ENCODE assay signal across 8 cellular contexts in genomic region chrX:151680805-151681204, GRCh38. TPM values are rescaled to one million over a fixed set of nuclear protein-coding genes. Genes with fewer than 3 reads are reported as not detected.
DNase-seq lines count a peak whose midpoint lies in the region; ATAC-seq, FAIRE-seq and TF ChIP-seq lines count a peak whose summit lies in the region.

No MANE protein-coding gene starts in this region.

- H3K27ac ChIP-seq in right lobe of liver = no peak overlapping the region

- H3K4me3 Mint-ChIP-seq in T-helper 2 cell treated with Interferon-gamma antibody and Interleukin-4, amounts not matched to agents 5 μg/mL and 100 μg/mL, for 36 hours = no peak overlapping the region
- no peak overlapping the region for H3K4me3 Mint-ChIP-seq in brain

- ATAC-seq in GM19351 (IDR thresholded peaks at IDR 0.05; ENCODE audit: unreplicated experiment) (peak; percentile 96), right lobe of liver (peak; percentile 79 to 87 (median 84))

- no peak overlapping the region for H3K4me3 ChIP-seq in right lobe of liver

- no peak for TF ChIP-seq POLR2A in right lobe of liver (IDR thresholded peaks at IDR 0.05)

- H3K27me3 ChIP-seq in right lobe of liver = no peaks in the 10 kb centered on the region

- no peak overlapping the region for H3K27ac Mint-ChIP-seq in T-helper 2 cell treated with Interferon-gamma antibody and Interleukin-4, amounts not matched to agents 5 μg/mL and 100 μg/mL, for 36 hours
- H3K27ac Mint-ChIP-seq in brain = no peak overlapping the region

- TF ChIP-seq CTCF in D721Med (IDR thresholded peaks at IDR 0.05; ENCODE audit: insufficient read depth, missing control alignments) (peak; percentile 64), brain (conservative IDR thresholded peaks at IDR 0.05) (peak; percentile 73 to 84), right lobe of liver (IDR thresholded peaks at IDR 0.05) (peak; percentile 54 to 65 (median 60))

- H3K27me3 Mint-ChIP-seq in T-helper 2 cell treated with Interferon-gamma antibody and Interleukin-4, amounts not matched to agents 5 μg/mL and 100 μg/mL, for 36 hours (ENCODE audit: low read depth) = no peaks in the 10 kb centered on the region
- H3K27me3 Mint-ChIP-seq in brain = peaks cover 4% of the 10 kb centered on the region

- intact Hi-C loops in right lobe of liver (cut with DNase I) = no loop called here

- H3K9me3 ChIP-seq in right lobe of liver = no peaks in the 10 kb centered on the region

- H3K9me3 Mint-ChIP-seq in T-helper 2 cell treated with Interferon-gamma antibody and Interleukin-4, amounts not matched to agents 5 μg/mL and 100 μg/mL, for 36 hours = no peaks in the 10 kb centered on the region
- H3K9me3 Mint-ChIP-seq in brain = peaks cover 0 to 4% (median 0%) of the 10 kb centered on the region in 5 experiments

- H3K4me1 Mint-ChIP-seq in T-helper 2 cell treated with Interferon-gamma antibody and Interleukin-4, amounts not matched to agents 5 μg/mL and 100 μg/mL, for 36 hours (ENCODE audit: low read depth) = peaks cover 4% of the 10 kb centered on the region
- H3K4me1 Mint-ChIP-seq in brain = no peaks in the 10 kb centered on the region

- no peak for DNase-seq in D721Med (ENCODE audit: insufficient read length, low spot score)
- DNase-seq in HuH-7.5 (ENCODE audit: low spot score) = peak; percentile 15
- DNase-seq in T-helper 2 cell treated with Interferon-gamma antibody and Interleukin-4, amounts not matched to agents 5 μg/mL and 100 μg/mL, for 36 hours (ENCODE audit: low spot score) = peak; percentile 6
- DNase-seq in right lobe of liver = peak in 2 of 3 donors; percentile 41 to 54
- peak; percentile 81 for DNase-seq in stimulated activated CD8-positive, alpha-beta memory T cell treated with anti-CD3 and anti-CD28 coated beads, Interleukin-4, amount 100 ng/mL, for 48 hours
- DNase-seq in GOT3 (lab: John Stamatoyannopoulos, UW) = no peak

- H3K36me3 ChIP-seq in right lobe of liver = no peaks in the 10 kb centered on the region

- FAIRE-seq in D721Med (lab: Jason Lieb, UNC) = no peak

- no peaks in the 10 kb centered on the region for H3K36me3 Mint-ChIP-seq in T-helper 2 cell treated with Interferon-gamma antibody and Interleukin-4, amounts not matched to agents 5 μg/mL and 100 μg/mL, for 36 hours (ENCODE audit: low read depth)
- no peaks in the 10 kb centered on the region for H3K36me3 Mint-ChIP-seq in brain

- WGBS in right lobe of liver (ENCODE audit: insufficient coverage, low coverage, low lambda C conversion rate, missing lambda C conversion rate) = 17% methylated on average over 1 of the region's 4 CpGs

- H3K4me1 ChIP-seq in right lobe of liver = no peaks in the 10 kb centered on the region

RNA-seq across cellular contexts. Expression of gene PRRG3, which starts 14.5 kb away (rescaled TPM):
- 5.0 TPM for polyA plus RNA-seq in brain (ENCODE audit: insufficient read depth, low read depth, low replicate concordance)
- total RNA-seq in right lobe of liver = under 1 TPM in 3 of 6 experiments, not detected in 3; 0.02 to 0.30 (median 0.07) TPM

RNA-seq across cellular contexts. Expression of gene FATE1, which starts 35.0 kb away (rescaled TPM):
- 0.75 TPM for polyA plus RNA-seq in brain (ENCODE audit: insufficient read depth, low read depth, low replicate concordance)
- not detected for total RNA-seq in right lobe of liver

RNA-seq across cellular contexts. Expression of gene CNGA2, which starts 53.7 kb away (rescaled TPM):
- 2.3 TPM for polyA plus RNA-seq in brain (ENCODE audit: insufficient read depth, low read depth, low replicate concordance)
- total RNA-seq in right lobe of liver = not detected

Comparison
In these comparisons a context has a peak if more than half of its experiments do, and no peak if none do; other contexts are left out.
1. DNase-seq: peak in HuH-7.5 (single experiment), T-helper 2 cell treated with Interferon-gamma antibody and Interleukin-4, amounts not matched to agents 5 μg/mL and 100 μg/mL, for 36 hours (single experiment), right lobe of liver (2 of 3) and stimulated activated CD8-positive, alpha-beta memory T cell treated with anti-CD3 and anti-CD28 coated beads, Interleukin-4, amount 100 ng/mL, for 48 hours (single experiment); none in D721Med (single experiment) and GOT3 (single experiment).
2. Peak in every context shown above with its lines, with median percentiles within 50 percentile points of each other: CTCF ChIP-seq.